ENCODE assay signal across 22 cellular contexts in the genomic region with DNA sequence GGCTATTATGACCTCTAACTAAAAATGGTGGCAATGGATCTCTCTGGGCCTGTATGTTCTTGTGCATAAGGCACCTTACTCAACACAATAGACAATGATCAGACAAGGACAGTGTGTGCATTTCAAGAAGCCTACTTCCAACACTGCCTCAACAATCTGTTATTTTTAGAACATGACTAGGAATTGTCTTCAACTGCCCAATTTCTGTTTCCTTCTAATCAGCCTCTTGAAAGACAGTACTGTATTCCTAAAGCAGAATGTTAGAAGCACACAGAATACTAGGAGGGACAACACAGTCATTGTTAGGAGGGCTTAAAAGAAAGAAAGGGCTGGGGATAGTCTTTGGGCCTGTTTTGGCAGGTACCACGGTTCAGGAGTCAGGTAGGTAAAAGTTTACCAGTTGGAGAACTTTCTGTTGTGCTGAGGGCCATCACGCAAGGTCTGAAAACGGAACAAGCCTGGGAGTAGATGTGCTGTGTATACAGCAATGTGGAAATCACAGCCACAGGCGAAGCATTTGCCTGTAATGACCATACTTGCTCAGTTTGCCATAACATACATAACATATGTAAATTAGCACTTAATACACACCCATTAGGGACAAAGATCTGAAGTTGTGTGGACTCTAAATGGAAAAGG.
A peak's percentile ranks its signal among the peaks of the same experiment; 100 is the strongest.
DNase-seq lines count a peak whose midpoint lies in the region; ATAC-seq and TF ChIP-seq lines count a peak whose summit lies in the region.
"Had no signal": no experiment of that assay in that cellular context is flagged by ENCODE, and none has a peak within 500 bp of the region (broad histone marks: within the 10 kb centered on the region; RNA-seq: fewer than 3 reads in every experiment).

No MANE protein-coding gene starts in this region.

- H3K27ac Mint-ChIP-seq in natural killer cell treated with Interleukin-12 subunit alpha and Interleukin-12 subunit beta and Interleukin-15 and Interleukin-18, amount 100 ng/mL, for 72 hours, result no peak overlapping the region
- H3K27ac Mint-ChIP-seq in activated naive CD4-positive, alpha-beta T cell treated with anti-CD3 and anti-CD28 coated beads, Interleukin-2, amount 50 U/mL, for 72 hours, result no peak overlapping the region
- H3K27ac Mint-ChIP-seq: stimulated activated naive CD8-positive, alpha-beta T cell treated with anti-CD3 and anti-CD28 coated beads, Interleukin-15, amount 100 ng/mL, for 72 hours; T-helper 1 cell treated with Interleukin-12 subunit alpha and Interleukin-12 subunit beta and Interleukin-4 antibody, amounts not matched to agents 30 μg/mL and 1 μg/mL, for 36 hours; type B pancreatic cell had no signal

- H3K27ac ChIP-seq in osteoblast (ENCODE audit: low read depth, low read length), result no peak overlapping the region
- H3K27ac ChIP-seq: hepatocyte, lower lobe of right lung, parathyroid adenoma had no signal

- TF ChIP-seq CTCF in osteoblast (IDR thresholded peaks at IDR 0.05; ENCODE audit: extremely low read depth, low read depth, low read length), result no peak

- H3K4me3 ChIP-seq in osteoblast (ENCODE audit: insufficient read depth, low read length), result no peak overlapping the region
- H3K4me3 ChIP-seq: hepatocyte, K562, lower lobe of right lung had no signal

- peak; percentile 52 for DNase-seq in COLO829 (ENCODE audit: low spot score)
- DNase-seq in osteoblast (ENCODE audit: insufficient read length, low spot score, missing footprints), result no peak
- DNase-seq in natural killer cell treated with Interleukin-12 subunit alpha and Interleukin-12 subunit beta and Interleukin-15 and Interleukin-18, amount 100 ng/mL, for 72 hours (ENCODE audit: low spot score), result no peak
- DNase-seq in C1 segment of cervical spinal cord (lab: John Stamatoyannopoulos, UW), result no peak
- no peak for DNase-seq in activated naive CD4-positive, alpha-beta T cell treated with anti-CD3 and anti-CD28 coated beads, Interleukin-2, amount 50 U/mL, for 72 hours (ENCODE audit: low spot score in 2 of 2)
- DNase-seq: activated effector memory CD4-positive, alpha-beta T cell treated with anti-CD3 and anti-CD28 coated beads, Interleukin-2, amount 50 U/mL, for 16 hours; GOT3; lower lobe of right lung; naive thymus-derived CD8-positive, alpha-beta T cell; NCI-H1694 treated with DMSO at 0.1 percent for 48 hours; NCI-H774; PC-3; SHP77 treated with DMSO at 0.1 percent for 48 hours; stimulated activated naive CD8-positive, alpha-beta T cell treated with anti-CD3 and anti-CD28 coated beads, Interleukin-15, amount 100 ng/mL, for 72 hours had no signal

- peaks cover 0 to 20% of the 10 kb centered on the region in 2 donors for H3K27me3 Mint-ChIP-seq in natural killer cell treated with Interleukin-12 subunit alpha and Interleukin-12 subunit beta and Interleukin-15 and Interleukin-18, amount 100 ng/mL, for 72 hours
- H3K27me3 Mint-ChIP-seq: naive thymus-derived CD8-positive, alpha-beta T cell; stimulated activated naive CD8-positive, alpha-beta T cell treated with anti-CD3 and anti-CD28 coated beads, Interleukin-15, amount 100 ng/mL, for 72 hours; type B pancreatic cell had no signal

- H3K79me2 ChIP-seq in osteoblast (ENCODE audit: insufficient read depth, low read length), result no peaks in the 10 kb centered on the region
- H3K79me2 ChIP-seq: hepatocyte, parathyroid adenoma had no signal

- no peaks in the 10 kb centered on the region for H3K36me3 ChIP-seq in osteoblast (ENCODE audit: insufficient read depth, low read length)
- H3K36me3 ChIP-seq: lower lobe of right lung had no signal

- ATAC-seq in GM21619 (IDR thresholded peaks at IDR 0.05; ENCODE audit: unreplicated experiment), result peak; percentile 64
- peak; percentile 73 for ATAC-seq in esophagus mucosa
- ATAC-seq in natural killer cell treated with Interleukin-12 subunit alpha and Interleukin-12 subunit beta and Interleukin-15 and Interleukin-18, amount 100 ng/mL, for 72 hours, result no peak
- no peak for ATAC-seq in HG02852 (IDR thresholded peaks at IDR 0.05; ENCODE audit: unreplicated experiment)
- ATAC-seq in activated naive CD4-positive, alpha-beta T cell treated with anti-CD3 and anti-CD28 coated beads, Interleukin-2, amount 50 U/mL, for 72 hours, result no peak
- ATAC-seq: K562; lower lobe of right lung; naive thymus-derived CD8-positive, alpha-beta T cell; PC-3; stimulated activated naive CD8-positive, alpha-beta T cell treated with anti-CD3 and anti-CD28 coated beads, Interleukin-15, amount 100 ng/mL, for 72 hours had no signal

- peaks cover 8 to 15% of the 10 kb centered on the region in 2 donors for H3K4me1 Mint-ChIP-seq in natural killer cell treated with Interleukin-12 subunit alpha and Interleukin-12 subunit beta and Interleukin-15 and Interleukin-18, amount 100 ng/mL, for 72 hours (ENCODE audit: low read depth in 2 of 2)

- H3K4me1 ChIP-seq in osteoblast (ENCODE audit: insufficient read depth, low read length), result peaks cover 21% of the 10 kb centered on the region
- H3K4me1 ChIP-seq: lower lobe of right lung, parathyroid adenoma had no signal

- peak overlapping the region; percentile 60 for H2AFZ ChIP-seq in osteoblast (ENCODE audit: low read length)
- H2AFZ ChIP-seq: hepatocyte, parathyroid adenoma had no signal

- no peaks in the 10 kb centered on the region for H3K36me3 Mint-ChIP-seq in natural killer cell treated with Interleukin-12 subunit alpha and Interleukin-12 subunit beta and Interleukin-15 and Interleukin-18, amount 100 ng/mL, for 72 hours
- H3K36me3 Mint-ChIP-seq in activated naive CD4-positive, alpha-beta T cell treated with anti-CD3 and anti-CD28 coated beads, Interleukin-2, amount 50 U/mL, for 72 hours, result peaks cover 0 to 9% of the 10 kb centered on the region in 2 donors
- H3K36me3 Mint-ChIP-seq: type B pancreatic cell had no signal

- H3K9me3 ChIP-seq in osteoblast (ENCODE audit: low read depth, low read length), result no peaks in the 10 kb centered on the region
- H3K9me3 ChIP-seq: lower lobe of right lung had no signal

- H4K20me1 ChIP-seq in osteoblast (ENCODE audit: insufficient read depth, low read length), result no peaks in the 10 kb centered on the region

- no peaks in the 10 kb centered on the region for H3K9me3 Mint-ChIP-seq in natural killer cell treated with Interleukin-12 subunit alpha and Interleukin-12 subunit beta and Interleukin-15 and Interleukin-18, amount 100 ng/mL, for 72 hours
- no peaks in the 10 kb centered on the region for H3K9me3 Mint-ChIP-seq in activated naive CD4-positive, alpha-beta T cell treated with anti-CD3 and anti-CD28 coated beads, Interleukin-2, amount 50 U/mL, for 72 hours
- H3K9me3 Mint-ChIP-seq: T-helper 1 cell treated with Interleukin-12 subunit alpha and Interleukin-12 subunit beta and Interleukin-4 antibody, amounts not matched to agents 30 μg/mL and 1 μg/mL, for 36 hours had no signal

- H3K4me2 ChIP-seq in osteoblast (ENCODE audit: insufficient read depth, low read length), result no peak overlapping the region
- H3K4me2 ChIP-seq: hepatocyte had no signal

- H3K4me3 Mint-ChIP-seq in natural killer cell treated with Interleukin-12 subunit alpha and Interleukin-12 subunit beta and Interleukin-15 and Interleukin-18, amount 100 ng/mL, for 72 hours, result no peak overlapping the region
- H3K4me3 Mint-ChIP-seq: stimulated activated naive CD8-positive, alpha-beta T cell treated with anti-CD3 and anti-CD28 coated beads, Interleukin-15, amount 100 ng/mL, for 72 hours; T-helper 1 cell treated with Interleukin-12 subunit alpha and Interleukin-12 subunit beta and Interleukin-4 antibody, amounts not matched to agents 30 μg/mL and 1 μg/mL, for 36 hours; type B pancreatic cell had no signal

- no peaks in the 10 kb centered on the region for H3K27me3 ChIP-seq in osteoblast (ENCODE audit: insufficient read depth, low read length)
- H3K27me3 ChIP-seq: hepatocyte had no signal

Comparison
In these comparisons a context has a peak if more than half of its experiments do, and no peak if none do; other contexts are left out.
1. ATAC-seq: peak in GM21619 (single experiment) and esophagus mucosa (single experiment); none in natural killer cell treated with Interleukin-12 subunit alpha and Interleukin-12 subunit beta and Interleukin-15 and Interleukin-18, amount 100 ng/mL, for 72 hours (0 of 2), HG02852 (single experiment) and activated naive CD4-positive, alpha-beta T cell treated with anti-CD3 and anti-CD28 coated beads, Interleukin-2, amount 50 U/mL, for 72 hours (0 of 2).